ENCODE assay signal across 1 cellular context in genomic region chr17:72452286-72453173, GRCh38.
TF ChIP-seq lines count a peak whose summit lies in the region.

No MANE protein-coding gene starts in this region.

TF ChIP-seq in HepG2, 621 proteins besides CTCF, POLR2A, EP300 and RAD21:
- TF ChIP-seq FOXO4 (CRISPR knock-in tag; conservative IDR thresholded peaks at IDR 0.05) (0 out of 2 replicates have a peak, but pooled peaks have one; percentile 92), ZNF576 (CRISPR knock-in tag; IDR thresholded peaks at IDR 0.05) (no peak), RBM22 (optimal IDR thresholded peaks at IDR 0.05; ENCODE audit: low read length) (peak; percentile 47), ZNF24 (IDR thresholded peaks at IDR 0.05) (no peak)
